Comparison of ENCODE assay signal across 1 cellular context in genomic region chr1:47415728-47416318, GRCh38.
TF ChIP-seq lines count a peak whose summit lies in the region.

FOXE3 (plus strand) TSS chr1:47416285; CDS start chr1:47416316, 31 bp downstream.

TF ChIP-seq in A549, 52 proteins besides CTCF, POLR2A, EP300 and RAD21 (continued from another document):
- TF ChIP-seq ZFP36 (IDR thresholded peaks at IDR 0.05; ENCODE audit: borderline replicate concordance, partially characterized antibody) (no peak), SREBF2 (IDR thresholded peaks at IDR 0.05) (no peak), MYC (IDR thresholded peaks at IDR 0.05; ENCODE audit: borderline replicate concordance, low read length) (no peak), HOXB5 (CRISPR knock-in tag; IDR thresholded peaks at IDR 0.05) (no peak)
- TF ChIP-seq, protein P1, sequence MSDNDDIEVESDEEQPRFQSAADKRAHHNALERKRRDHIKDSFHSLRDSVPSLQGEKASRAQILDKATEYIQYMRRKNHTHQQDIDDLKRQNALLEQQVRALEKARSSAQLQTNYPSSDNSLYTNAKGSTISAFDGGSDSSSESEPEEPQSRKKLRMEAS (IDR thresholded peaks at IDR 0.05) = no peak
